In the genomic region with DNA sequence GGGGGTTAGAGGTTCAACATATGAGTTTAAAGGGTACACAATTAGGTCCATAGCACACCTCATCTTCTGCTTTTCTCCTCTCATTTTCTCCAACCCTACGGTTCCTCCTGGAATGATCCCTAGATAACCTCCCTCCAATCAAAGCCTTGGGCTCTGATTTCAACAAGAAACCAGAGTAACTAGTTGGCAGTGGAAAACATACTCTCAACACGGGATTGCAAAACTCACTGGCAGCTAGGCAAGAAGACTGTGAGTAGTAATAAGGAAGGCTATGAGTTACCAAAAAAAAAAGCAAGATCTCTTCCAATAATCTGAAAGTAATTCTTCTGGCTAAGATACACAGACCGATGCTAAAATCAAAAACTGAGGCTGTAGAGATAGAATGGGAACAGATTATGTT, we compare ENCODE assay signal across 27 cellular contexts. TPM values are rescaled to one million over a fixed set of nuclear protein-coding genes. Genes with fewer than 3 reads are reported as not detected.
DNase-seq lines count a peak whose midpoint lies in the region; ATAC-seq and TF ChIP-seq lines count a peak whose summit lies in the region.
"Had no signal": no experiment of that assay in that cellular context is flagged by ENCODE, and none has a peak within 500 bp of the region (broad histone marks: within the 10 kb centered on the region; RNA-seq: fewer than 3 reads in every experiment).

No MANE protein-coding gene starts in this region.

- H3K36me3 ChIP-seq in mesenchymal stem cell (ENCODE audit: control insufficient read depth in 1 of 2, insufficient read depth in 2 of 2, low read depth in 1 of 2, low read length in 2 of 2) (no peaks in the 10 kb centered on the region), aorta (ENCODE audit: control insufficient read depth in 1 of 2, insufficient read depth in 2 of 2, low read length in 1 of 2) (no peaks in the 10 kb centered on the region)
- H3K36me3 ChIP-seq: cardiac muscle cell, lower lobe of right lung, upper lobe of right lung had no signal

- CTCF ChIA-PET in RWPE1 (lab: Yijun Ruan, JAX) = interaction anchor here (0.6 kb wide), 1 partner anchor 40 kb away, joined by 3 read pairs; no protein-coding TSS in a partner anchor

- no peak overlapping the region for H3K4ac ChIP-seq in mesenchymal stem cell (ENCODE audit: low read depth in 1 of 2, low read length in 2 of 2)

- no peak overlapping the region for H4K8ac ChIP-seq in mesenchymal stem cell (ENCODE audit: low read length)

- H2BK15ac ChIP-seq in mesenchymal stem cell (ENCODE audit: low read depth, poor library complexity, severe bottlenecking) = no peak overlapping the region

- H4K91ac ChIP-seq in mesenchymal stem cell (ENCODE audit: low read length) = no peak overlapping the region

- DNase-seq in Right ventricle myocardium superior = peak; percentile 42
- no peak for DNase-seq in cardiac septum (ENCODE audit: low spot score)
- peak; percentile 91 for DNase-seq in fibroblast of the aortic adventitia (ENCODE audit: low read depth)
- DNase-seq in mesenchymal stem cell = no peak
- DNase-seq in aorta = peak in 1 of 2 donors; percentile 49
- no peak for DNase-seq in RWPE1 (ENCODE audit: low spot score)
- DNase-seq in natural killer cell = no peak
- DNase-seq: activated CD4-positive, alpha-beta T cell treated with anti-CD3 and anti-CD28 coated beads for 36 hours; activated CD8-positive, alpha-beta memory T cell treated with anti-CD3 and anti-CD28 coated beads for 24 hours; activated naive CD4-positive, alpha-beta T cell treated with anti-CD3 and anti-CD28 coated beads, Interleukin-2, amount 10 ng/mL, durations not matched to agents 7 days and 5 days; activated T-cell treated with anti-CD3 and anti-CD28 coated beads, Interleukin-2, amount 50 U/mL, for 1 hour; amygdala; C1 segment of cervical spinal cord; dermis blood vessel endothelial cell; DND-41; lower lobe of right lung; NCI-H2081; NCI-H345; NCI-H82; RPMI8226; stimulated activated CD4-positive, alpha-beta T cell treated with anti-CD3 and anti-CD28 coated beads, Interleukin-2, amount 100 ng/mL, for 24 hours; T-helper 2 cell; upper lobe of right lung had no signal

- WGBS in mesenchymal stem cell = 97% methylated on average over 2 of the region's 3 CpGs
- 53 to 54% methylated on average over 3 of the region's 3 CpGs for WGBS in aorta, 2 donors

- peak overlapping the region; percentile 38 for H3K9ac ChIP-seq in mesenchymal stem cell (ENCODE audit: low read length)

- no peak overlapping the region for H2AFZ ChIP-seq in mesenchymal stem cell (ENCODE audit: low read depth, low read length)

- H3K4me3 ChIP-seq in fibroblast of the aortic adventitia (ENCODE audit: low read depth, low read length) = no peak overlapping the region
- H3K4me3 ChIP-seq in mesenchymal stem cell (ENCODE audit: insufficient read depth in 1 of 2, low read depth in 1 of 2, low read length in 2 of 2) = no peak overlapping the region
- H3K4me3 ChIP-seq in aorta (ENCODE audit: low read length in 2 of 2) = no peak overlapping the region
- H3K4me3 ChIP-seq: cardiac muscle cell, lower lobe of right lung, smooth muscle cell, upper lobe of right lung had no signal

- H3K4me1 ChIP-seq in mesenchymal stem cell (ENCODE audit: control insufficient read depth, insufficient read depth, low read depth, low read length) (no peaks in the 10 kb centered on the region), aorta (ENCODE audit: control insufficient read depth in 1 of 2, insufficient read depth in 2 of 2, low read length in 2 of 2) (peaks cover 0 to 2% of the 10 kb centered on the region in 2 donors)
- H3K4me1 ChIP-seq: lower lobe of right lung, upper lobe of right lung had no signal

- H3K4me2 ChIP-seq in mesenchymal stem cell (ENCODE audit: low read length, poor library complexity, severe bottlenecking) = no peak overlapping the region
- H3K4me2 ChIP-seq: smooth muscle cell had no signal

- no peak overlapping the region for H2BK120ac ChIP-seq in mesenchymal stem cell (ENCODE audit: low read depth, low read length)

- H3K79me1 ChIP-seq in mesenchymal stem cell (replicated peaks; ENCODE audit: low read length, poor library complexity, severe bottlenecking) = no peaks in the 10 kb centered on the region

- intact Hi-C loops in Right ventricle myocardium superior (cut with DNase I) = no loop called here
- intact Hi-C loops in cardiac septum (cut with DNase I) = no loop called here
- intact Hi-C loops in aorta (cut with DNase I) = no loop called here
- intact Hi-C loops in natural killer cell (cut with micrococcal nuclease) = no loop called here

- no peaks in the 10 kb centered on the region for H3K36me3 Mint-ChIP-seq in natural killer cell
- H3K36me3 Mint-ChIP-seq: activated naive CD4-positive, alpha-beta T cell treated with anti-CD3 and anti-CD28 coated beads, Interleukin-2, amount 10 ng/mL, durations not matched to agents 7 days and 5 days had no signal

- peak; percentile 93 for ATAC-seq in Right ventricle myocardium superior (ENCODE audit: poor library complexity)
- ATAC-seq in aorta (ENCODE audit: low FRiP score) = peak; percentile 64
- no peak for ATAC-seq in GM19455 (IDR thresholded peaks at IDR 0.05; ENCODE audit: unreplicated experiment)
- ATAC-seq in natural killer cell = no peak
- ATAC-seq: activated CD4-positive, alpha-beta T cell treated with anti-CD3 and anti-CD28 coated beads for 36 hours; lower lobe of right lung; SK-N-SH treated with all-trans-retinoic acid at 6 μM for 48 hours; upper lobe of right lung had no signal

- peaks cover 4 to 5% of the 10 kb centered on the region in 2 donors for H3K9me3 Mint-ChIP-seq in natural killer cell
- H3K9me3 Mint-ChIP-seq: activated naive CD4-positive, alpha-beta T cell treated with anti-CD3 and anti-CD28 coated beads, Interleukin-2, amount 10 ng/mL, durations not matched to agents 7 days and 5 days had no signal

- no peaks in the 10 kb centered on the region for H3K4me1 Mint-ChIP-seq in natural killer cell
- H3K4me1 Mint-ChIP-seq: activated CD4-positive, alpha-beta T cell treated with anti-CD3 and anti-CD28 coated beads for 36 hours; activated naive CD4-positive, alpha-beta T cell treated with anti-CD3 and anti-CD28 coated beads, Interleukin-2, amount 10 ng/mL, durations not matched to agents 7 days and 5 days had no signal

- H3K23ac ChIP-seq in mesenchymal stem cell (ENCODE audit: low read length in 2 of 2) = no peak overlapping the region

- no peak overlapping the region for H2BK5ac ChIP-seq in mesenchymal stem cell (ENCODE audit: low read depth, low read length, poor library complexity, severe bottlenecking)

- H3K27me3 ChIP-seq in mesenchymal stem cell (ENCODE audit: control insufficient read depth in 1 of 2, insufficient read depth in 1 of 2, low read length in 2 of 2) = no peaks in the 10 kb centered on the region
- no peaks in the 10 kb centered on the region for H3K27me3 ChIP-seq in aorta (ENCODE audit: control insufficient read depth in 1 of 2, insufficient read depth in 2 of 2, low read length in 1 of 2)
- H3K27me3 ChIP-seq: cardiac muscle cell, upper lobe of right lung had no signal

- H2AK5ac ChIP-seq in mesenchymal stem cell (ENCODE audit: low read length, severe bottlenecking) = no peak overlapping the region

- H3K18ac ChIP-seq in mesenchymal stem cell (ENCODE audit: low read depth in 1 of 2, low read length in 2 of 2) = no peak overlapping the region

- no peaks in the 10 kb centered on the region for H3K27me3 Mint-ChIP-seq in natural killer cell (ENCODE audit: low read depth in 2 of 2)
- H3K27me3 Mint-ChIP-seq: activated CD4-positive, alpha-beta T cell treated with anti-CD3 and anti-CD28 coated beads for 36 hours had no signal

- H3K14ac ChIP-seq in mesenchymal stem cell (ENCODE audit: low read length in 2 of 2) = no peak overlapping the region

- H3K27ac ChIP-seq in mesenchymal stem cell (ENCODE audit: low read length, poor library complexity, severe bottlenecking) (no peak overlapping the region), aorta (ENCODE audit: low read depth in 1 of 2, low read length in 2 of 2) (no peak overlapping the region), RWPE1 (no peak overlapping the region)
- H3K27ac ChIP-seq: cardiac muscle cell, lower lobe of right lung, upper lobe of right lung had no signal

- H3K9me3 ChIP-seq in mesenchymal stem cell (ENCODE audit: control insufficient read depth, low read length) = peaks cover 6% of the 10 kb centered on the region
- no peaks in the 10 kb centered on the region for H3K9me3 ChIP-seq in aorta (ENCODE audit: control insufficient read depth, low read length)
- H3K9me3 ChIP-seq: lower lobe of right lung, upper lobe of right lung had no signal

- POLR2A ChIA-PET in RWPE1 (lab: Yijun Ruan, JAX; ENCODE audit: low non-redundant PET) = no interaction called here

- H2BK12ac ChIP-seq in mesenchymal stem cell (ENCODE audit: low read length in 2 of 2) = no peak overlapping the region

- TF ChIP-seq CTCF in fibroblast of the aortic adventitia (IDR thresholded peaks at IDR 0.05; ENCODE audit: insufficient read depth, low read length) = no peak
- no peak for TF ChIP-seq CTCF in RWPE1 (conservative IDR thresholded peaks at IDR 0.05; ENCODE audit: low read depth)
- TF ChIP-seq CTCF in natural killer cell (IDR thresholded peaks at IDR 0.05) = no peak

- no peak overlapping the region for H3K4me3 Mint-ChIP-seq in natural killer cell
- H3K4me3 Mint-ChIP-seq: activated CD4-positive, alpha-beta T cell treated with anti-CD3 and anti-CD28 coated beads for 36 hours; activated naive CD4-positive, alpha-beta T cell treated with anti-CD3 and anti-CD28 coated beads, Interleukin-2, amount 10 ng/mL, durations not matched to agents 7 days and 5 days had no signal

- H3K27ac Mint-ChIP-seq in natural killer cell = no peak overlapping the region
- H3K27ac Mint-ChIP-seq: activated CD4-positive, alpha-beta T cell treated with anti-CD3 and anti-CD28 coated beads for 36 hours; activated naive CD4-positive, alpha-beta T cell treated with anti-CD3 and anti-CD28 coated beads, Interleukin-2, amount 10 ng/mL, durations not matched to agents 7 days and 5 days had no signal

RNA-seq across cellular contexts. Expression of gene CCDC102B, which starts 28.5 kb away (rescaled TPM):
- 4.4 TPM for total RNA-seq in Right ventricle myocardium superior
- total RNA-seq in cardiac septum = 8.1 TPM
- 3.1 and 27.8 TPM in 2 replicates for total RNA-seq in fibroblast of the aortic adventitia (ENCODE audit: low replicate concordance)
- 21.1 TPM for polyA plus RNA-seq in mesenchymal stem cell (2013, experiment 1 of 2)
- polyA plus RNA-seq in mesenchymal stem cell (2013, experiment 2 of 2) = 20.1 TPM
- total RNA-seq in aorta = 10 to 100 TPM; 13.3 to 30.1 TPM
- 10 to 100 TPM in 1 of 2 donors, 1 to 10 TPM in 1; 7.6 to 11.1 TPM for polyA plus RNA-seq in aorta
- 1 to 10 TPM; 6.9 to 9.9 (median 8.9) TPM for total RNA-seq in natural killer cell

RNA-seq across cellular contexts. Expression of gene TMX3, which starts 54.5 kb away (rescaled TPM):
- total RNA-seq in Right ventricle myocardium superior (23.0 TPM), cardiac septum (33.2 TPM), fibroblast of the aortic adventitia (ENCODE audit: low replicate concordance) (80.8 and 93.3 TPM in 2 replicates), aorta (10 to 100 TPM; 52.3 to 59.6 TPM), natural killer cell (10 to 100 TPM; 60.2 to 63.9 (median 62.0) TPM)
- 52.3 TPM for polyA plus RNA-seq in mesenchymal stem cell (2013, experiment 1 of 2)
- 54.8 TPM for polyA plus RNA-seq in mesenchymal stem cell (2013, experiment 2 of 2)
- polyA plus RNA-seq in aorta = 10 to 100 TPM; 23.2 to 33.8 TPM

Comparison
In these comparisons a context has a peak if more than half of its experiments do, and no peak if none do; other contexts are left out.
1. DNase-seq: peak in Right ventricle myocardium superior (single experiment) and fibroblast of the aortic adventitia (single experiment); none in cardiac septum (single experiment), mesenchymal stem cell (single experiment), RWPE1 (single experiment) and natural killer cell (single experiment).
2. ATAC-seq: peak in Right ventricle myocardium superior (single experiment) and aorta (single experiment); none in GM19455 (single experiment) and natural killer cell (0 of 3).